8 cellular contexts compared by ENCODE assay signal in genomic region chr10:50623299-50624153, GRCh38. TPM values are rescaled to one million over a fixed set of nuclear protein-coding genes. Genes with fewer than 3 reads are reported as not detected.
DNase-seq lines count a peak whose midpoint lies in the region; ATAC-seq, FAIRE-seq and TF ChIP-seq lines count a peak whose summit lies in the region.

TSS of gene SGMS1 (minus strand) at chr10:50623956. CDS start at chr10:50344114, 279,842 bp downstream.

- H3K4me2 ChIP-seq in smooth muscle cell, result peak within 1 kb of the TSS; percentile 95

- H3K4me1 ChIP-seq in smooth muscle cell (ENCODE audit: low read depth), result peaks cover 14% of the 10 kb centered on the region

- no peaks in the 10 kb centered on the region for H3K9me3 ChIP-seq in smooth muscle cell (replicated peaks; ENCODE audit: low read depth)

- H4K20me1 ChIP-seq in smooth muscle cell (ENCODE audit: low read depth), result peaks cover 24% of the 10 kb centered on the region

- peak within 1 kb of the TSS; percentile 80 for H3K9ac ChIP-seq in smooth muscle cell (ENCODE audit: low read depth)

- peaks cover 19% of the 10 kb centered on the region for H3K79me2 ChIP-seq in smooth muscle cell (ENCODE audit: low read depth)

- H3F3A ChIP-seq in smooth muscle cell (ENCODE audit: low read depth), result peaks cover 14% of the 10 kb centered on the region

- TF ChIP-seq CTCF in WI38 (IDR thresholded peaks at IDR 0.05; ENCODE audit: low read depth, low read length), result no peak
- TF ChIP-seq CTCF in bronchial epithelial cell (IDR thresholded peaks at IDR 0.05; ENCODE audit: insufficient read depth, low read length, severe bottlenecking), result peak; percentile 1
- no peak for TF ChIP-seq CTCF in smooth muscle cell (IDR thresholded peaks at IDR 0.05; ENCODE audit: borderline replicate concordance, insufficient read depth, poor library complexity, severe bottlenecking)

- 1% methylated on average over 70 of the region's 104 CpGs for WGBS in smooth muscle cell (ENCODE audit: low lambda C conversion rate)

- DNase-seq in DMS 273 (lab: John Stamatoyannopoulos, UW; ENCODE audit: unreplicated experiment), result peak; percentile 91
- no peak for DNase-seq in DMS 273 treated with DMSO at 0.1 percent for 48 hours (lab: John Stamatoyannopoulos, UW)
- peak; percentile 36 for DNase-seq in NCI-H1694 (lab: John Stamatoyannopoulos, UW)
- peak; percentile 52 for DNase-seq in bronchial epithelial cell (ENCODE audit: low read depth)
- DNase-seq in iPS-NIHi7 (ENCODE audit: extremely low spot score), result peak; percentile 85
- DNase-seq in smooth muscle cell (lab: John Stamatoyannopoulos, UW; ENCODE audit: unreplicated experiment), result peak; percentile 84

- peak within 1 kb of the TSS; percentile 73 for H3K4me3 ChIP-seq in WI38 (ENCODE audit: low read depth, low read length)
- H3K4me3 ChIP-seq in bronchial epithelial cell (ENCODE audit: low read depth, low read length), result peak within 1 kb of the TSS; percentile 70
- H3K4me3 ChIP-seq in smooth muscle cell, result peak within 1 kb of the TSS; percentile 89

- peak; percentile 31 for ATAC-seq in HG02763 (IDR thresholded peaks at IDR 0.05; ENCODE audit: unreplicated experiment)

- H3K27me3 ChIP-seq in bronchial epithelial cell (ENCODE audit: control insufficient read depth, insufficient read depth, low read length) (no peaks in the 10 kb centered on the region), smooth muscle cell (ENCODE audit: low read depth) (no peaks in the 10 kb centered on the region)

- H2AFZ ChIP-seq in smooth muscle cell (ENCODE audit: low read depth), result peak within 1 kb of the TSS; percentile 99

- peak within 1 kb of the TSS; percentile 89 for H3K27ac ChIP-seq in smooth muscle cell (ENCODE audit: low read depth)

- H3K36me3 ChIP-seq in bronchial epithelial cell (ENCODE audit: control insufficient read depth, insufficient read depth, low read length), result no peaks in the 10 kb centered on the region
- no peaks in the 10 kb centered on the region for H3K36me3 ChIP-seq in smooth muscle cell (ENCODE audit: low read depth)

- no peak for FAIRE-seq in bronchial epithelial cell (lab: Jason Lieb, UNC)

RNA-seq across cellular contexts. Expression of gene SGMS1, which starts in this region (rescaled TPM):
- total RNA-seq in bronchial epithelial cell (21.3 and 32.1 TPM in 2 replicates), smooth muscle cell (14.3 and 20.6 TPM in 2 replicates)
- 3.9 and 4.0 TPM in 2 replicates for polyA plus RNA-seq in smooth muscle cell
